16 cellular contexts compared by ENCODE assay signal in the genomic region with DNA sequence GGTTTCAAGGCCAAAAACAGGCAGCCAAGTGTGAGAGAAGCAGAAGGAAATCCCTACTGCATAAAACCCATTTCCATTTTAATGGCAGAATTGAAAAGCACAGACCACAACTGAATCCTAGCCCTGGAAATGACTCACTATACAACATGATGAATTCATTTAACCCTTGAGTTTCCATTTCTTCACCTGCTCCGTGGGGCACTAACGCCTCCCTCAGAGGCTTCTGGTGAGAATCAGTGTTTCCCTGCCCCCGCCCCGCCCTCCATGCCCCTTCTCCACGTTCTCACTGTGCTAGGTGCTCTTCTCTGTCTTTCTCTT. TPM values are rescaled to one million over a fixed set of nuclear protein-coding genes. Genes with fewer than 3 reads are reported as not detected.
A peak's percentile ranks its signal among the peaks of the same experiment; 100 is the strongest.
DNase-seq lines count a peak whose midpoint lies in the region; ATAC-seq and TF ChIP-seq lines count a peak whose summit lies in the region.
"Not testable (repeated sequence)": the region's sequence is repeated elsewhere in the genome, so short reads cannot be mapped to it uniquely, and the experiment has no call there.
"Had no signal": no experiment of that assay in that cellular context is flagged by ENCODE, and none has a peak within 500 bp of the region (broad histone marks: within the 10 kb centered on the region; RNA-seq: fewer than 3 reads in every experiment).

No MANE protein-coding gene starts in this region.

- not testable (repeated sequence) for H3K27ac Mint-ChIP-seq in activated CD4-positive, alpha-beta T cell treated with anti-CD3 and anti-CD28 coated beads for 36 hours; activated T-helper 17 cell treated with anti-CD3 and anti-CD28 coated beads, Interleukin-2, amount 50 U/mL, for 72 hours
- H3K27ac Mint-ChIP-seq in stimulated activated memory B cell treated with anti-CD40 and anti-IgM and Interleukin-4, amounts not matched to agents 10 μg/mL and 1 μg/mL and 100 μg/mL, for 72 hours: peak overlapping the region; percentile 63

- not testable (repeated sequence) for H3K9ac ChIP-seq in BLaER1; OCI-LY3 (ENCODE audit: low read length); mammary epithelial cell (ENCODE audit: insufficient read depth, low read length)

- not testable (repeated sequence) for H3K4me3 Mint-ChIP-seq in activated CD4-positive, alpha-beta T cell treated with anti-CD3 and anti-CD28 coated beads for 36 hours; activated T-helper 17 cell treated with anti-CD3 and anti-CD28 coated beads, Interleukin-2, amount 50 U/mL, for 72 hours; stimulated activated memory B cell treated with anti-CD40 and anti-IgM and Interleukin-4, amounts not matched to agents 10 μg/mL and 1 μg/mL and 100 μg/mL, for 72 hours

- not testable (repeated sequence) for H3K9me3 Mint-ChIP-seq in activated CD4-positive, alpha-beta T cell treated with anti-CD3 and anti-CD28 coated beads for 36 hours (ENCODE audit: low read depth); activated T-helper 17 cell treated with anti-CD3 and anti-CD28 coated beads, Interleukin-2, amount 50 U/mL, for 72 hours; stimulated activated memory B cell treated with anti-CD40 and anti-IgM and Interleukin-4, amounts not matched to agents 10 μg/mL and 1 μg/mL and 100 μg/mL, for 72 hours

- CTCF ChIA-PET in HEK293 (lab: Yijun Ruan, JAX); activated CD4-positive, alpha-beta T cell treated with anti-CD3 and anti-CD28 coated beads for 36 hours (lab: Charles Lee); mammary epithelial cell (lab: Charles Lee; ENCODE audit: low non-redundant PET): not testable (repeated sequence)

- H3K4me3 ChIP-seq in BLaER1; HEK293 (ENCODE audit: low read depth, low read length); OCI-LY3 (ENCODE audit: low read length); mammary epithelial cell (replicated peaks in 1 of 3; ENCODE audit: insufficient read depth in 1 of 3, low read depth in 2 of 3, low read length in 3 of 3): not testable (repeated sequence)

- H2AFZ ChIP-seq in OCI-LY3 (ENCODE audit: low read depth, low read length): not testable (repeated sequence)
- H2AFZ ChIP-seq in mammary epithelial cell (ENCODE audit: low read depth, low read length): peak overlapping the region; percentile 7

- in situ Hi-C loops in mammary epithelial cell (cut with MboI; ENCODE audit: low sequenced_read_pairs in 2 of 2): not testable (repeated sequence)

- H3K27me3 ChIP-seq in BLaER1; OCI-LY3 (ENCODE audit: low read depth, low read length); mammary epithelial cell (ENCODE audit: insufficient read depth, low read length): not testable (repeated sequence)

- ATAC-seq in activated CD4-positive, alpha-beta T cell treated with anti-CD3 and anti-CD28 coated beads for 36 hours: peak; percentile 80
- peak; percentile 73 for ATAC-seq in activated T-helper 17 cell treated with anti-CD3 and anti-CD28 coated beads, Interleukin-2, amount 50 U/mL, for 72 hours (replicated peaks)
- ATAC-seq in stimulated activated memory B cell treated with anti-CD40 and anti-IgM and Interleukin-4, amounts not matched to agents 10 μg/mL and 1 μg/mL and 100 μg/mL, for 72 hours: not testable (repeated sequence)

- POLR2A ChIA-PET in HEK293 (lab: Yijun Ruan, JAX); activated CD4-positive, alpha-beta T cell treated with anti-CD3 and anti-CD28 coated beads for 36 hours (lab: Charles Lee): not testable (repeated sequence)

- H3K4me1 Mint-ChIP-seq in activated CD4-positive, alpha-beta T cell treated with anti-CD3 and anti-CD28 coated beads for 36 hours: peaks cover 12% of the 10 kb centered on the region
- H3K4me1 Mint-ChIP-seq in activated T-helper 17 cell treated with anti-CD3 and anti-CD28 coated beads, Interleukin-2, amount 50 U/mL, for 72 hours: not testable (repeated sequence)
- H3K4me1 Mint-ChIP-seq in stimulated activated memory B cell treated with anti-CD40 and anti-IgM and Interleukin-4, amounts not matched to agents 10 μg/mL and 1 μg/mL and 100 μg/mL, for 72 hours: peaks cover 15% of the 10 kb centered on the region

- dilution Hi-C loops in mammary epithelial cell (cut with HindIII; ENCODE audit: low sequenced_read_pairs): not testable (repeated sequence)

- not testable (repeated sequence) for H3K79me2 ChIP-seq in OCI-LY3 (ENCODE audit: low read length); mammary epithelial cell (ENCODE audit: insufficient read depth, low read length)

- H3K36me3 ChIP-seq in BLaER1; HEK293 (ENCODE audit: control insufficient read depth in 2 of 2, insufficient read depth in 1 of 2, low read length in 2 of 2); OCI-LY3 (replicated peaks; ENCODE audit: low read depth, low read length); mammary epithelial cell (ENCODE audit: insufficient read depth, low read length): not testable (repeated sequence)

- H3K4me1 ChIP-seq in BLaER1; HEK293 (ENCODE audit: control insufficient read depth, insufficient read depth, low read length); OCI-LY3 (ENCODE audit: low read length); mammary epithelial cell (ENCODE audit: insufficient read depth, low read length): not testable (repeated sequence)

- no CpG with 5 or more reads among the region's 5 CpGs for WGBS in mammary epithelial cell (ENCODE audit: low coverage, missing lambda C conversion rate)

- not testable (repeated sequence) for H3K27me3 Mint-ChIP-seq in activated CD4-positive, alpha-beta T cell treated with anti-CD3 and anti-CD28 coated beads for 36 hours; activated T-helper 17 cell treated with anti-CD3 and anti-CD28 coated beads, Interleukin-2, amount 50 U/mL, for 72 hours; stimulated activated memory B cell treated with anti-CD40 and anti-IgM and Interleukin-4, amounts not matched to agents 10 μg/mL and 1 μg/mL and 100 μg/mL, for 72 hours

- H3K36me3 Mint-ChIP-seq in activated CD4-positive, alpha-beta T cell treated with anti-CD3 and anti-CD28 coated beads for 36 hours (ENCODE audit: low read depth); activated T-helper 17 cell treated with anti-CD3 and anti-CD28 coated beads, Interleukin-2, amount 50 U/mL, for 72 hours (ENCODE audit: low read depth): not testable (repeated sequence)
- peaks cover 19% of the 10 kb centered on the region for H3K36me3 Mint-ChIP-seq in stimulated activated memory B cell treated with anti-CD40 and anti-IgM and Interleukin-4, amounts not matched to agents 10 μg/mL and 1 μg/mL and 100 μg/mL, for 72 hours

- peak overlapping the region; percentile 39 for H3K4me2 ChIP-seq in BLaER1
- H3K4me2 ChIP-seq in OCI-LY3 (ENCODE audit: low read length): 0 out of 2 replicates have a peak overlapping the region, but pooled peaks have one; percentile 9
- H3K4me2 ChIP-seq in mammary epithelial cell (ENCODE audit: insufficient read depth, low read depth, low read length): not testable (repeated sequence)

- H3K27ac ChIP-seq in BLaER1; HEK293 (ENCODE audit: extremely low read depth, low read depth, low read length); OCI-LY3 (ENCODE audit: low read length); mammary epithelial cell (ENCODE audit: insufficient read depth, low read depth, low read length): not testable (repeated sequence)

- not testable (repeated sequence) for H3K9me3 ChIP-seq in BLaER1; HEK293 (ENCODE audit: control insufficient read depth, insufficient read depth, low read depth, low read length); OCI-LY3 (ENCODE audit: insufficient read depth, low read length); mammary epithelial cell (replicated peaks; ENCODE audit: insufficient read depth, low read length)

- not testable (repeated sequence) for DNase-seq in activated CD4-positive, alpha-beta T cell treated with anti-CD3 and anti-CD28 coated beads for 36 hours; mammary epithelial cell
- peak; percentile 7 for DNase-seq in stromal cell of bone marrow (ENCODE audit: low read depth)

- TF ChIP-seq CTCF in HEK293 (tag by site-specific recombination; IDR thresholded peaks at IDR 0.05); OCI-LY3 (IDR thresholded peaks at IDR 0.05; ENCODE audit: low read depth, low read length); mammary epithelial cell (conservative IDR thresholded peaks at IDR 0.05 in 1 of 2, IDR thresholded peaks at IDR 0.05 in 1 of 2; ENCODE audit: extremely low read depth in 1 of 2, insufficient read depth in 1 of 2, low read depth in 1 of 2, low read length in 2 of 2): not testable (repeated sequence)

- intact Hi-C loops in activated CD4-positive, alpha-beta T cell treated with anti-CD3 and anti-CD28 coated beads for 36 hours (cut with DNase I, micrococcal nuclease): not testable (repeated sequence)
- intact Hi-C loops in mammary epithelial cell (cut with micrococcal nuclease): loop anchor here (5.0 kb wide), 1 partner anchor 79 kb away; no protein-coding TSS in a partner anchor

- BruUV-seq in mammary epithelial cell (replicated peaks; lab: Mats Ljungman, UMichigan): not testable (repeated sequence)

- H4K20me1 ChIP-seq in BLaER1; OCI-LY3 (ENCODE audit: insufficient read depth, low read length); mammary epithelial cell (ENCODE audit: insufficient read depth, low read length): not testable (repeated sequence)

RNA-seq across cellular contexts. Expression of a gene that starts 8.8 kb away (rescaled TPM):
- total RNA-seq in activated CD4-positive, alpha-beta T cell treated with anti-CD3 and anti-CD28 coated beads for 36 hours: not detected
- total RNA-seq in activated T-helper 17 cell treated with anti-CD3 and anti-CD28 coated beads, Interleukin-2, amount 50 U/mL, for 72 hours: under 1 TPM in 1 of 2 donors, not detected in 1; 0.13 TPM
- not detected for total RNA-seq in mammary epithelial cell
- not detected for polyA plus RNA-seq in mammary epithelial cell
- not detected for polyA minus RNA-seq in mammary epithelial cell
- total RNA-seq: Calu3; CD8-positive, alpha-beta T cell; G401; H1; H9 had no signal
- polyA plus RNA-seq: A549, BJ had no signal

RNA-seq across cellular contexts. Expression of a gene that starts 35.2 kb away (rescaled TPM):
- total RNA-seq in activated CD4-positive, alpha-beta T cell treated with anti-CD3 and anti-CD28 coated beads for 36 hours: not detected
- not detected for total RNA-seq in activated T-helper 17 cell treated with anti-CD3 and anti-CD28 coated beads, Interleukin-2, amount 50 U/mL, for 72 hours
- 1 to 10 TPM in 1 of 2 donors, under 1 TPM in 1; 0.67 to 4.4 TPM for total RNA-seq in mammary epithelial cell
- 3.5 TPM for polyA plus RNA-seq in mammary epithelial cell
- 0.41 TPM for polyA minus RNA-seq in mammary epithelial cell
- total RNA-seq: Calu3; CD8-positive, alpha-beta T cell; G401; H1; H9 had no signal
- polyA plus RNA-seq: H1 had no signal

RNA-seq across cellular contexts. Expression of a gene that starts 40.8 kb away (rescaled TPM):
- total RNA-seq in activated CD4-positive, alpha-beta T cell treated with anti-CD3 and anti-CD28 coated beads for 36 hours: not detected
- total RNA-seq in activated T-helper 17 cell treated with anti-CD3 and anti-CD28 coated beads, Interleukin-2, amount 50 U/mL, for 72 hours: not detected
- not detected for total RNA-seq in mammary epithelial cell
- not detected for polyA plus RNA-seq in mammary epithelial cell
- polyA minus RNA-seq in mammary epithelial cell: not detected
- total RNA-seq: Calu3; CD8-positive, alpha-beta T cell; G401; GM12878; H1; H9 had no signal
- polyA plus RNA-seq: A549, BJ, GM12878, H1 had no signal

RNA-seq across cellular contexts. Expression of a gene that starts 49.6 kb away (rescaled TPM):
- total RNA-seq in activated CD4-positive, alpha-beta T cell treated with anti-CD3 and anti-CD28 coated beads for 36 hours: not detected
- total RNA-seq in activated T-helper 17 cell treated with anti-CD3 and anti-CD28 coated beads, Interleukin-2, amount 50 U/mL, for 72 hours: not detected
- 1 to 10 TPM in 1 of 2 donors, under 1 TPM in 1; 0.67 to 1.1 TPM for total RNA-seq in mammary epithelial cell
- polyA plus RNA-seq in mammary epithelial cell: 0.93 TPM
- polyA minus RNA-seq in mammary epithelial cell: 2.0 TPM
- total RNA-seq: H9 had no signal
